13 cellular contexts compared by ENCODE assay signal in the genomic region with DNA sequence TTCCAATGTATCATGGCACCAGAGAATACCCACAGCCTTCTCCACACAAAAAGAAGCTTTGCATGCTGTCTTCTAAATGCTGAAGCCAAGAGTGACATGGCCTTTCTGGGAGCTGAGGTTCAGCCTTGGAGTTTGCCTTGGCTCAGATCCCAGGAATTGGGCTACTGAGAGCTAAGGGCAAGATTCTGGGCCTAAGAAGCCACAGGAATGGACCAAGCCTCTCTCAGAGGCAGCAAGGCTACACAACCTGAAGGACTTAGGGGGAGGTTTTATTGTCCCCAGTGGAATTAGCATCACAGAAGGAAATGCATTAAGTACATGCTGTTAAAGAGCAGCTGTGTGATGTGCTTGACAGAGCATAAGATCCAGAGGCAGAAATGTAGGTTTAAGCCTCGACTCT.
DNase-seq lines count a peak whose midpoint lies in the region; ATAC-seq, FAIRE-seq and TF ChIP-seq lines count a peak whose summit lies in the region.
"Had no signal": no experiment of that assay in that cellular context is flagged by ENCODE, and none has a peak within 500 bp of the region (broad histone marks: within the 10 kb centered on the region; RNA-seq: fewer than 3 reads in every experiment).

No MANE protein-coding gene starts in this region.

- H3K56ac ChIP-seq in H1 (replicated peaks; ENCODE audit: insufficient read length, low read depth, low read length): no peak overlapping the region

- no peak for TF ChIP-seq POLR2A in H1 (IDR thresholded peaks at IDR 0.05; ENCODE audit: control extremely low read depth in 1 of 2, low read depth in 2 of 2, low read length in 2 of 2)

- H2BK15ac ChIP-seq in H1 (ENCODE audit: low read length): no peak overlapping the region

- H3K9me3 Mint-ChIP-seq in activated naive CD8-positive, alpha-beta T cell treated with anti-CD3 and anti-CD28 coated beads, Interleukin-2, amount 50 U/mL, for 24 hours: no peaks in the 10 kb centered on the region

- no peak overlapping the region for H4K5ac ChIP-seq in H1 (ENCODE audit: insufficient read length, low read depth, low read length)

- TF ChIP-seq EP300 in H1 (IDR thresholded peaks at IDR 0.05; ENCODE audit: borderline replicate concordance in 1 of 2, low read depth in 2 of 2, low read length in 2 of 2): no peak

- WGBS in H1 (ENCODE audit: extremely low coverage in 1 of 2, insufficient coverage in 1 of 2, insufficient read length in 1 of 2, insufficient replicate concordance in 2 of 2, low coverage in 1 of 2, low lambda C conversion rate in 2 of 2, missing lambda C conversion rate in 1 of 2), 2 experiments: 90% methylated on average over 1 of the region's 1 CpG; no CpG with 5 or more reads in 1 of the 2 experiments

- no peak overlapping the region for H2BK5ac ChIP-seq in H1 (ENCODE audit: low read depth, low read length)

- 0 out of 2 replicates have a peak overlapping the region, but pooled peaks have one; percentile 15 for H3K18ac ChIP-seq in H1 (ENCODE audit: extremely low read depth, low read length)

- ATAC-seq in HG03159 (IDR thresholded peaks at IDR 0.05; ENCODE audit: unreplicated experiment): no peak
- no peak for ATAC-seq in GM18519 (IDR thresholded peaks at IDR 0.05; ENCODE audit: low FRiP score, unreplicated experiment)
- ATAC-seq in activated naive CD8-positive, alpha-beta T cell treated with anti-CD3 and anti-CD28 coated beads, Interleukin-2, amount 50 U/mL, for 24 hours: no peak
- ATAC-seq: stimulated activated effector memory CD8-positive, alpha-beta T cell treated with anti-CD3 and anti-CD28 coated beads, Interleukin-12 subunit alpha, Interleukin-12 subunit beta, amount 100 ng/mL, for 72 hours; T-cell had no signal

- H3K36me3 ChIP-seq in H1 (ENCODE audit: control insufficient read depth in 2 of 4, insufficient read depth in 4 of 4, low read length in 3 of 4): no peaks in the 10 kb centered on the region
- H3K36me3 ChIP-seq: sigmoid colon had no signal

- no peak overlapping the region for H2BK20ac ChIP-seq in H1 (ENCODE audit: low read length)

- no peak overlapping the region for H3K9ac ChIP-seq in H1 (replicated peaks in 1 of 4; ENCODE audit: extremely low read depth in 1 of 4, low read depth in 3 of 4, low read length in 3 of 4)

- H3K36me3 Mint-ChIP-seq in activated naive CD8-positive, alpha-beta T cell treated with anti-CD3 and anti-CD28 coated beads, Interleukin-2, amount 50 U/mL, for 24 hours (ENCODE audit: low read depth): no peaks in the 10 kb centered on the region
- H3K36me3 Mint-ChIP-seq: stimulated activated effector memory CD8-positive, alpha-beta T cell treated with anti-CD3 and anti-CD28 coated beads, Interleukin-12 subunit alpha, Interleukin-12 subunit beta, amount 100 ng/mL, for 72 hours; T-cell had no signal

- no peak overlapping the region for H3K4me3 Mint-ChIP-seq in activated naive CD8-positive, alpha-beta T cell treated with anti-CD3 and anti-CD28 coated beads, Interleukin-2, amount 50 U/mL, for 24 hours
- H3K4me3 Mint-ChIP-seq: stimulated activated effector memory CD8-positive, alpha-beta T cell treated with anti-CD3 and anti-CD28 coated beads, Interleukin-12 subunit alpha, Interleukin-12 subunit beta, amount 100 ng/mL, for 72 hours; T-cell had no signal

- H3K27ac Mint-ChIP-seq in activated naive CD8-positive, alpha-beta T cell treated with anti-CD3 and anti-CD28 coated beads, Interleukin-2, amount 50 U/mL, for 24 hours: no peak overlapping the region
- H3K27ac Mint-ChIP-seq: stimulated activated effector memory CD8-positive, alpha-beta T cell treated with anti-CD3 and anti-CD28 coated beads, Interleukin-12 subunit alpha, Interleukin-12 subunit beta, amount 100 ng/mL, for 72 hours; T-cell had no signal

- H3K27me3 Mint-ChIP-seq in activated naive CD8-positive, alpha-beta T cell treated with anti-CD3 and anti-CD28 coated beads, Interleukin-2, amount 50 U/mL, for 24 hours: no peaks in the 10 kb centered on the region
- H3K27me3 Mint-ChIP-seq: T-cell had no signal

- H3K4me1 Mint-ChIP-seq in activated naive CD8-positive, alpha-beta T cell treated with anti-CD3 and anti-CD28 coated beads, Interleukin-2, amount 50 U/mL, for 24 hours: no peaks in the 10 kb centered on the region
- H3K4me1 Mint-ChIP-seq: stimulated activated effector memory CD8-positive, alpha-beta T cell treated with anti-CD3 and anti-CD28 coated beads, Interleukin-12 subunit alpha, Interleukin-12 subunit beta, amount 100 ng/mL, for 72 hours; T-cell had no signal

- no peaks in the 10 kb centered on the region for H3K9me3 ChIP-seq in H1 (ENCODE audit: insufficient read depth in 2 of 2, low read depth in 1 of 2, low read length in 1 of 2)
- H3K9me3 ChIP-seq: sigmoid colon had no signal

- no peaks in the 10 kb centered on the region for H4K20me1 ChIP-seq in H1 (replicated peaks in 1 of 2; ENCODE audit: control insufficient read depth in 1 of 2, insufficient read depth in 2 of 2, low read length in 2 of 2)

- CTCF ChIA-PET in H1 (lab: Charles Lee; ENCODE audit: partially characterized antibody): interaction anchor here (0.7 to 1.3 kb wide), 2 partner anchors 19 to 170 kb away, joined by 3 read pairs; no protein-coding TSS in a partner anchor

- H3K23ac ChIP-seq in H1 (ENCODE audit: insufficient read length): no peak overlapping the region

- no peak overlapping the region for H3K4ac ChIP-seq in H1 (replicated peaks; ENCODE audit: insufficient read length, low read depth, low read length)

- no peak overlapping the region for H3K4me3 ChIP-seq in H1 (ENCODE audit: extremely low read depth in 1 of 4, insufficient read depth in 2 of 4, low read depth in 3 of 4, low read length in 4 of 4)
- H3K4me3 ChIP-seq: sigmoid colon had no signal

- H2AFZ ChIP-seq in H1 (ENCODE audit: low read length): 0 out of 2 replicates have a peak overlapping the region, but pooled peaks have one; percentile 71

- peak overlapping the region in 1 of 2 experiments; percentile 45; a peak in 1 of 4 replicates for H3K4me2 ChIP-seq in H1 (ENCODE audit: insufficient read depth in 1 of 2, low read depth in 2 of 2, low read length in 2 of 2)

- no peak overlapping the region for H2BK12ac ChIP-seq in H1 (ENCODE audit: low read depth, low read length)

- H3K27me3 ChIP-seq in H1 (replicated peaks in 1 of 4; ENCODE audit: control insufficient read depth in 3 of 4, extremely low read depth in 1 of 4, insufficient read depth in 3 of 4, low read length in 3 of 4): no peaks in the 10 kb centered on the region
- H3K27me3 ChIP-seq: sigmoid colon had no signal

- peak; percentile 76 for FAIRE-seq in H1 (lab: Jason Lieb, UNC)
- FAIRE-seq: islet of Langerhans had no signal

- no peaks in the 10 kb centered on the region for H3K79me1 ChIP-seq in H1 (ENCODE audit: low read depth, low read length)

- no peaks in the 10 kb centered on the region; the same call in 1 of the 2 replicates for H3K23me2 ChIP-seq in H1 (ENCODE audit: low read depth, low read length)

- no peaks in the 10 kb centered on the region for H3K79me2 ChIP-seq in H1 (ENCODE audit: control insufficient read depth in 1 of 2, insufficient read depth in 2 of 2, low read length in 2 of 2)

- H3K4me1 ChIP-seq in H1 (replicated peaks in 1 of 4; ENCODE audit: control insufficient read depth in 3 of 4, insufficient read depth in 4 of 4, low read length in 3 of 4): peaks cover 0 to 14% (median 5%) of the 10 kb centered on the region in 4 experiments; a peak in 4 of 7 replicates

- H3K27ac ChIP-seq in H1 (ENCODE audit: low read depth, low read length): no peak overlapping the region
- H3K27ac ChIP-seq: sigmoid colon had no signal

- POLR2A ChIA-PET in H1 (lab: Charles Lee; ENCODE audit: partially characterized antibody): interaction anchor here (0.7 kb wide), 1 partner anchor 9 kb away, joined by 3 read pairs; no protein-coding TSS in a partner anchor

- DNase-seq in DMS79 treated with DMSO at 0.1 percent for 48 hours (lab: John Stamatoyannopoulos, UW): peak; percentile 100
- peak; percentile 36 for DNase-seq in NCI-H1105 treated with DMSO at 0.1 percent for 48 hours (lab: John Stamatoyannopoulos, UW)
- DNase-seq in H1 (ENCODE audit: low read depth in 1 of 2, low spot score in 2 of 2): no peak
- peak; percentile 47 for DNase-seq in non-pigmented ciliary epithelial cell (ENCODE audit: low read depth)
- no peak for DNase-seq in activated naive CD8-positive, alpha-beta T cell treated with anti-CD3 and anti-CD28 coated beads, Interleukin-2, amount 50 U/mL, for 24 hours
- no peak for DNase-seq in NCI-H526 treated with DMSO at 0.1 percent for 48 hours (lab: John Stamatoyannopoulos, UW)
- DNase-seq: GDM1, sigmoid colon, T-cell had no signal

- no peak overlapping the region for H2AK5ac ChIP-seq in H1 (ENCODE audit: low read depth, low read length)

- TF ChIP-seq RAD21 in H1 (IDR thresholded peaks at IDR 0.05 in 1 of 2, conservative IDR thresholded peaks at IDR 0.05 in 1 of 2; ENCODE audit: low read depth in 2 of 2, low read length in 2 of 2): no peak

- no peak for TF ChIP-seq CTCF in H1 (IDR thresholded peaks at IDR 0.05; ENCODE audit: control extremely low read depth in 1 of 3, insufficient read depth in 1 of 3, low read depth in 1 of 3, low read length in 3 of 3)

- H4K91ac ChIP-seq in H1 (replicated peaks; ENCODE audit: insufficient read length, low read length): no peak overlapping the region

- H4K8ac ChIP-seq in H1 (ENCODE audit: extremely low read depth, insufficient read depth, low read length): no peak overlapping the region

- no peak overlapping the region for H2BK120ac ChIP-seq in H1 (replicated peaks; ENCODE audit: low read depth, low read length)

- no peak overlapping the region for H3K14ac ChIP-seq in H1 (ENCODE audit: insufficient read length)

TF ChIP-seq in H1, 55 proteins besides CTCF, POLR2A, EP300 and RAD21:
- TF ChIP-seq TCF12 (IDR thresholded peaks at IDR 0.05; ENCODE audit: low read depth, low read length) (0 out of 2 replicates have a peak, but pooled peaks have one; percentile 34), CBX8 (IDR thresholded peaks at IDR 0.05; ENCODE audit: borderline replicate concordance, low read depth, low read length) (no peak), POU5F1 (IDR thresholded peaks at IDR 0.05; ENCODE audit: low read depth, low read length) (0 out of 2 replicates have a peak, but pooled peaks have one; percentile 14)

Comparison
In these comparisons a context has a peak if more than half of its experiments do, and no peak if none do; other contexts are left out.
1. DNase-seq: peak in DMS79 treated with DMSO at 0.1 percent for 48 hours (single experiment), NCI-H1105 treated with DMSO at 0.1 percent for 48 hours (single experiment) and non-pigmented ciliary epithelial cell (single experiment); none in H1 (0 of 2), activated naive CD8-positive, alpha-beta T cell treated with anti-CD3 and anti-CD28 coated beads, Interleukin-2, amount 50 U/mL, for 24 hours (single experiment) and NCI-H526 treated with DMSO at 0.1 percent for 48 hours (single experiment).